Comparison of ENCODE assay signal across 9 cellular contexts in the genomic region with DNA sequence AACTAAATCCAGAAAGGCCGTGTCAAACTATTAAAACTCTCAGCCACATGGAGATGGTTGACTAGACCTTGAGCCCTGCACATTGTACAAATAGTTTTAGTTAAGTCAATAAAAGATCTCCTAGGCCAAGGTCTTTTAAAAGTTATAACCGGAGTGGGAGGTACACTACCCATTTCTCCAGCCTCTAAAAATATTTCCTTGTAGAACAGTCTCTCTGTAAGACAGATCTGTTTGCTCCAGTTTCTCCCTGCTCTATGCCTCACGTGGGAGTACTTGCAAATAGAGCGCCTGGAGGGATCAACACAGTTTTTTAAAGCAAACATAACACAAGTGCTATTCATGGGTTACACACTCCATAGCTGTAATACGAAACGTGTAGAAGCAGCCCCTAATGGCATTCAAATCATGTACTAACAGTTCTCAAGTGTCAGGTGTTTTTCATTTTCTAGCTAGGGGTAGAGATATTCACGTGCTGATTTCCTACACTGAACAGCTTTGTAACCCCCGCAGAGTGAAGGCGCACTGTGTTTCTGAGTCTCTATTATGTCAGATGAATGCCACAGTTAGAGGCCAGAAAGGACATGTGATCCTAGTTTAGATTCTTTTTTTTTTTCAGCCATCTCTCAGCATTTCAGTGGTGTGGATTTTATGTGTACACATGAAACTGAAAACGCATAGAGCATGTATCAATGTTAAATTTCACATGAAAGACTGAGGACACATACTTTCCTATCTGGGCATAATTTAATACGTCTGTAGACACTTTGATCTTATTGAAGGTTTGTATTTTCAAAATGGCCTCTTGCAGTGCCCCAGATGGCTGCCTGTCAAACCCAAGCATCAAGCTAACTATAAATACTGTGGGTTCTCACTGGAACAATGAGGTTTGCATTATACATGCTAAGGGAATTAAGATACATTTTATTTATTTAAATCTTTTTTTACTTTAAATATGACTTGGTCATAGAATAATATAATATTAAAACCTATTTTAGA.
DNase-seq lines count a peak whose midpoint lies in the region; ATAC-seq and TF ChIP-seq lines count a peak whose summit lies in the region.
"Had no signal": no experiment of that assay in that cellular context is flagged by ENCODE, and none has a peak within 500 bp of the region (broad histone marks: within the 10 kb centered on the region; RNA-seq: fewer than 3 reads in every experiment).

No MANE protein-coding gene starts in this region.

- no peaks in the 10 kb centered on the region for H3K4me1 Mint-ChIP-seq in activated T-cell treated with anti-CD3 and anti-CD28 coated beads, Interleukin-2, amount 50 U/mL, for 4 hours (ENCODE audit: low read depth)

- WGBS in transverse colon (ENCODE audit: low coverage in 1 of 2), 2 donors = 46 to 63% methylated on average over 11 of the region's 11 CpGs

- H3K36me3 Mint-ChIP-seq in activated T-cell treated with anti-CD3 and anti-CD28 coated beads, Interleukin-2, amount 50 U/mL, for 4 hours (ENCODE audit: insufficient read depth) = no peaks in the 10 kb centered on the region

- no peaks in the 10 kb centered on the region for H3K27me3 Mint-ChIP-seq in activated T-cell treated with anti-CD3 and anti-CD28 coated beads, Interleukin-2, amount 50 U/mL, for 4 hours (ENCODE audit: low read depth)

- H3K9me3 ChIP-seq in transverse colon = no peaks in the 10 kb centered on the region

- H3K4me3 Mint-ChIP-seq in activated T-cell treated with anti-CD3 and anti-CD28 coated beads, Interleukin-2, amount 50 U/mL, for 4 hours = no peak overlapping the region

- H3K4me3 ChIP-seq in transverse colon = no peak overlapping the region

- TF ChIP-seq CTCF in transverse colon (IDR thresholded peaks at IDR 0.05) (no peak), GM10266 (IDR thresholded peaks at IDR 0.05; ENCODE audit: control insufficient read depth, insufficient read depth, low read depth, missing control alignments) (no peak)

- H3K36me3 ChIP-seq in transverse colon = no peaks in the 10 kb centered on the region

- DNase-seq in SIG-M5 treated with dmso at 0.1 percent for 504 hours (lab: John Stamatoyannopoulos, UW; ENCODE audit: unreplicated experiment) (peak; percentile 22), SIG-M5 (lab: John Stamatoyannopoulos, UW) (no peak), amniotic epithelial cell (ENCODE audit: low read depth) (peak; percentile 7), transverse colon (no peak), GM10266 (ENCODE audit: extremely low spot score) (no peak)
- DNase-seq in activated T-cell treated with anti-CD3 and anti-CD28 coated beads, Interleukin-2, amount 50 U/mL, for 4 hours = no peak
- DNase-seq: NCI-H1694 had no signal

- no peak for TF ChIP-seq EP300 in transverse colon (IDR thresholded peaks at IDR 0.05; ENCODE audit: low read depth)

- in situ Hi-C loops in transverse colon (cut with MboI; ENCODE audit: low pct_ligation_motif_present in 1 of 4, low pct_unique_long_range_greater_than_20kb in 1 of 4, low sequenced_read_pairs in 3 of 4) = no loop called here

- TF ChIP-seq POLR2A in transverse colon (IDR thresholded peaks at IDR 0.05) = no peak

- H3K27ac ChIP-seq in layer of hippocampus (ENCODE audit: low read depth, low read length) (peak overlapping the region; percentile 58), transverse colon (peak overlapping the region in 3 of 4 donors; percentile 7 to 31 (median 19))

- ATAC-seq in HG03432 (IDR thresholded peaks at IDR 0.05; ENCODE audit: unreplicated experiment) = no peak
- ATAC-seq in activated T-cell treated with anti-CD3 and anti-CD28 coated beads, Interleukin-2, amount 50 U/mL, for 4 hours = no peak

- H3K27me3 ChIP-seq in layer of hippocampus (ENCODE audit: control insufficient read depth, insufficient read depth, low read length) (no peaks in the 10 kb centered on the region), transverse colon (no peaks in the 10 kb centered on the region)

- intact Hi-C loops in transverse colon (cut with DNase I; ENCODE audit: low total_unique reads) = no loop called here

- H3K4me1 ChIP-seq in transverse colon = peaks cover 0 to 18% (median 4%) of the 10 kb centered on the region in 4 donors

- H3K9me3 Mint-ChIP-seq in activated T-cell treated with anti-CD3 and anti-CD28 coated beads, Interleukin-2, amount 50 U/mL, for 4 hours = no peaks in the 10 kb centered on the region

Comparison
In these comparisons a context has a peak if more than half of its experiments do, and no peak if none do; other contexts are left out.
1. DNase-seq: peak in SIG-M5 treated with dmso at 0.1 percent for 504 hours (single experiment) and amniotic epithelial cell (single experiment); none in SIG-M5 (single experiment), transverse colon (single experiment), activated T-cell treated with anti-CD3 and anti-CD28 coated beads, Interleukin-2, amount 50 U/mL, for 4 hours (single experiment) and GM10266 (single experiment).